25 cellular contexts compared by ENCODE assay signal in genomic region chr5:76443399-76443798, GRCh38. TPM values are rescaled to one million over a fixed set of nuclear protein-coding genes. Genes with fewer than 3 reads are reported as not detected.
DNase-seq lines count a peak whose midpoint lies in the region; ATAC-seq and TF ChIP-seq lines count a peak whose summit lies in the region.
"Had no signal": no experiment of that assay in that cellular context is flagged by ENCODE, and none has a peak within 500 bp of the region (broad histone marks: within the 10 kb centered on the region; RNA-seq: fewer than 3 reads in every experiment).

No MANE protein-coding gene starts in this region.

- TF ChIP-seq POLR2A in body of pancreas (IDR thresholded peaks at IDR 0.05) = no peak

- H3K9me3 ChIP-seq in MG63 = no peaks in the 10 kb centered on the region
- no peaks in the 10 kb centered on the region for H3K9me3 ChIP-seq in body of pancreas
- H3K9me3 ChIP-seq: SJCRH30 had no signal

- ATAC-seq in body of pancreas (peak; percentile 12), HG03045 (IDR thresholded peaks at IDR 0.05; ENCODE audit: unreplicated experiment) (no peak), HG02884 (IDR thresholded peaks at IDR 0.05; ENCODE audit: unreplicated experiment) (no peak)
- ATAC-seq: GM23338, PC-3, Right ventricle myocardium inferior, SK-N-SH treated with all-trans-retinoic acid at 6 μM for 48 hours had no signal

- 11 to 23% methylated on average over 1 of the region's 1 CpG for WGBS in body of pancreas, 2 donors

- H3K27ac ChIP-seq in body of pancreas = no peak overlapping the region
- H3K27ac ChIP-seq: KMS-11, SJCRH30 had no signal

- intact Hi-C loops in body of pancreas (cut with DNase I) = no loop called here

- TF ChIP-seq CTCF in body of pancreas (IDR thresholded peaks at IDR 0.05) = no peak

- H3K36me3 ChIP-seq in MG63 (no peaks in the 10 kb centered on the region), body of pancreas (replicated peaks in 1 of 2; ENCODE audit: insufficient read depth in 1 of 2, low read depth in 2 of 2) (no peaks in the 10 kb centered on the region)
- H3K36me3 ChIP-seq: SJCRH30 had no signal

- no peaks in the 10 kb centered on the region for H3K27me3 ChIP-seq in MG63
- H3K27me3 ChIP-seq in body of pancreas = no peaks in the 10 kb centered on the region

- H3K4me3 ChIP-seq in MG63 (no peak overlapping the region), body of pancreas (no peak overlapping the region)
- H3K4me3 ChIP-seq: GM23338, SJCRH30 had no signal

- peak; percentile 4 for DNase-seq in MG63
- peak; percentile 23 to 58 (median 41) for DNase-seq in body of pancreas
- DNase-seq in myocyte (ENCODE audit: low read depth) = peak; percentile 1
- DNase-seq in NCI-H748 (lab: John Stamatoyannopoulos, UW; ENCODE audit: unreplicated experiment) = no peak
- DNase-seq in islet precursor cell = no peak
- DNase-seq: C1 segment of cervical spinal cord, Calu3, DMS79 treated with DMSO at 0.1 percent for 48 hours, GF-D8, H9, NCI-H1092, NCI-H1417 treated with DMSO at 0.1 percent for 48 hours, NCI-H187 treated with DMSO at 0.1 percent for 48 hours, NCI-H2171 treated with DMSO at 0.1 percent for 48 hours, NCI-H345, NCI-H510A treated with DMSO at 0.1 percent for 48 hours, NCI-H774, PC-3, SJCRH30 had no signal

- H3K4me1 ChIP-seq in body of pancreas = peaks cover 16% of the 10 kb centered on the region
- H3K4me1 ChIP-seq: SJCRH30 had no signal

RNA-seq across cellular contexts. Expression of gene IQGAP2, which starts 40.3 kb away (rescaled TPM):
- 4.1 and 12.3 TPM in 2 replicates for total RNA-seq in MG63 (2014; rRNA removed; shearing (Covaris generic); ENCODE audit: low replicate concordance)
- total RNA-seq in body of pancreas (10 to 100 TPM; 41.2 to 49.5 TPM), myocyte (0.16 TPM in 1 of 2 replicates, not detected in the other)
- 0.13 TPM for polyA plus RNA-seq in myocyte (2012)
- total RNA-seq: PC-3 had no signal

Comparison
In these comparisons a context has a peak if more than half of its experiments do, and no peak if none do; other contexts are left out.
1. DNase-seq: peak in MG63 (single experiment), body of pancreas (4 of 4) and myocyte (single experiment); none in NCI-H748 (single experiment) and islet precursor cell (single experiment).